Comparison of ENCODE assay signal across 8 cellular contexts in genomic region chrX:134548844-134549205, GRCh38.
A peak's percentile ranks its signal among the peaks of the same experiment; 100 is the strongest.
DNase-seq lines count a peak whose midpoint lies in the region; ATAC-seq and TF ChIP-seq lines count a peak whose summit lies in the region.

No MANE protein-coding gene starts in this region.

- POLR2A ChIA-PET in activated naive CD8-positive, alpha-beta T cell treated with anti-CD3 and anti-CD28 coated beads, Interleukin-2, amount 10 ng/mL, durations not matched to agents 7 days and 5 days (lab: Charles Lee), result no interaction called here

- no peak for TF ChIP-seq EP300 in tibial nerve (IDR thresholded peaks at IDR 0.05)

- peak overlapping the region in 3 of 4 donors; percentile 19 to 78 (median 49) for H3K27ac ChIP-seq in tibial nerve

- H3K27me3 ChIP-seq in tibial nerve, result peaks cover 0 to 87% of the 10 kb centered on the region in 2 donors

- peaks cover 17% of the 10 kb centered on the region for H3K4me1 Mint-ChIP-seq in activated T-cell treated with anti-CD3 and anti-CD28 coated beads, Interleukin-2, amount 50 U/mL, for 72 hours (ENCODE audit: low read depth)
- peaks cover 19% of the 10 kb centered on the region for H3K4me1 Mint-ChIP-seq in activated naive CD8-positive, alpha-beta T cell treated with anti-CD3 and anti-CD28 coated beads, Interleukin-2, amount 10 ng/mL, durations not matched to agents 7 days and 5 days

- ATAC-seq in activated T-cell treated with anti-CD3 and anti-CD28 coated beads, Interleukin-2, amount 50 U/mL, for 72 hours (replicated peaks in 1 of 2), result no peak
- ATAC-seq in activated naive CD8-positive, alpha-beta T cell treated with anti-CD3 and anti-CD28 coated beads, Interleukin-2, amount 10 ng/mL, durations not matched to agents 7 days and 5 days (ENCODE audit: low read depth), result no peak
- ATAC-seq in GM18505 (IDR thresholded peaks at IDR 0.05; ENCODE audit: unreplicated experiment), result no peak

- DNase-seq in activated T-cell treated with anti-CD3 and anti-CD28 coated beads, Interleukin-2, amount 50 U/mL, for 72 hours, result no peak
- DNase-seq in activated T-cell treated with anti-CD3 and anti-CD28 coated beads, Interleukin-2, amount 50 U/mL, for 48 hours, result no peak
- DNase-seq in activated naive CD8-positive, alpha-beta T cell treated with anti-CD3 and anti-CD28 coated beads, Interleukin-2, amount 10 ng/mL, durations not matched to agents 7 days and 5 days, result no peak
- DNase-seq in left kidney (ENCODE audit: low read depth, low spot score) (peak; percentile 47), tibial nerve (ENCODE audit: low spot score in 2 of 2) (no peak), NCI-H345 (lab: John Stamatoyannopoulos, UW) (no peak), GM13977 (ENCODE audit: low spot score) (no peak)

- WGBS in tibial nerve, 2 donors, result 0 to 30% methylated on average over 17 of the region's 17 CpGs

- H3K36me3 Mint-ChIP-seq in activated T-cell treated with anti-CD3 and anti-CD28 coated beads, Interleukin-2, amount 50 U/mL, for 72 hours (ENCODE audit: insufficient read depth in 2 of 2), result peaks cover 3 to 4% of the 10 kb centered on the region in 2 donors
- H3K36me3 Mint-ChIP-seq in activated naive CD8-positive, alpha-beta T cell treated with anti-CD3 and anti-CD28 coated beads, Interleukin-2, amount 10 ng/mL, durations not matched to agents 7 days and 5 days, result peaks cover 1% of the 10 kb centered on the region

- peaks cover 0 to 2% of the 10 kb centered on the region in 2 donors for H3K9me3 Mint-ChIP-seq in activated T-cell treated with anti-CD3 and anti-CD28 coated beads, Interleukin-2, amount 50 U/mL, for 72 hours
- no peaks in the 10 kb centered on the region for H3K9me3 Mint-ChIP-seq in activated naive CD8-positive, alpha-beta T cell treated with anti-CD3 and anti-CD28 coated beads, Interleukin-2, amount 10 ng/mL, durations not matched to agents 7 days and 5 days

- no peaks in the 10 kb centered on the region for H3K36me3 ChIP-seq in tibial nerve

- peaks cover 79% of the 10 kb centered on the region for H3K27me3 Mint-ChIP-seq in activated T-cell treated with anti-CD3 and anti-CD28 coated beads, Interleukin-2, amount 50 U/mL, for 72 hours (ENCODE audit: low read depth)
- H3K27me3 Mint-ChIP-seq in activated naive CD8-positive, alpha-beta T cell treated with anti-CD3 and anti-CD28 coated beads, Interleukin-2, amount 10 ng/mL, durations not matched to agents 7 days and 5 days, result peaks cover 32% of the 10 kb centered on the region

- peak overlapping the region; percentile 94 for H3K4me3 Mint-ChIP-seq in activated T-cell treated with anti-CD3 and anti-CD28 coated beads, Interleukin-2, amount 50 U/mL, for 72 hours
- peak overlapping the region; percentile 94 for H3K4me3 Mint-ChIP-seq in activated naive CD8-positive, alpha-beta T cell treated with anti-CD3 and anti-CD28 coated beads, Interleukin-2, amount 10 ng/mL, durations not matched to agents 7 days and 5 days

- H3K4me3 ChIP-seq in tibial nerve, result peak overlapping the region; percentile 20 to 62 (median 38)

- H3K4me1 ChIP-seq in tibial nerve, result peaks cover 0 to 32% (median 0%) of the 10 kb centered on the region in 4 donors

- peak overlapping the region; percentile 5 for H3K27ac Mint-ChIP-seq in activated T-cell treated with anti-CD3 and anti-CD28 coated beads, Interleukin-2, amount 50 U/mL, for 72 hours
- H3K27ac Mint-ChIP-seq in activated naive CD8-positive, alpha-beta T cell treated with anti-CD3 and anti-CD28 coated beads, Interleukin-2, amount 10 ng/mL, durations not matched to agents 7 days and 5 days, result peak overlapping the region; percentile 94

- TF ChIP-seq CTCF in tibial nerve (IDR thresholded peaks at IDR 0.05) (no peak), GM13977 (IDR thresholded peaks at IDR 0.05; ENCODE audit: extremely low read depth, insufficient read depth, missing control alignments) (no peak)

- in situ Hi-C loops in GM13977 (cut with MboI; ENCODE audit: low pct_unique_long_range_greater_than_20kb, low sequenced_read_pairs, unreplicated experiment), result no loop called here

- TF ChIP-seq POLR2A in tibial nerve (IDR thresholded peaks at IDR 0.05) (no peak), GM18505 (IDR thresholded peaks at IDR 0.05; ENCODE audit: borderline replicate concordance, extremely low read depth, insufficient read depth, insufficient read length) (no peak)

- H3K9me3 ChIP-seq in tibial nerve, result no peaks in the 10 kb centered on the region
